ENCODE assay signal across 37 cellular contexts in genomic region chr18:61718944-61719343, GRCh38.
"Had no signal": no experiment of that assay in that cellular context is flagged by ENCODE, and none has a peak within 500 bp of the region (broad histone marks: within the 10 kb centered on the region; RNA-seq: fewer than 3 reads in every experiment).

No MANE protein-coding gene starts in this region.

- H3K4me3 Mint-ChIP-seq: activated CD4-positive, alpha-beta memory T cell treated with anti-CD3 and anti-CD28 coated beads, Interleukin-2, amount 10 ng/mL, durations not matched to agents 7 days and 5 days; activated CD4-positive, alpha-beta T cell treated with anti-CD3 and anti-CD28 coated beads for 36 hours; activated CD4-positive, alpha-beta T cell treated with anti-CD3 and anti-CD28 coated beads, Interleukin-2, amount 10 ng/mL, durations not matched to agents 24 days and 14 days; activated CD8-positive, alpha-beta memory T cell treated with anti-CD3 and anti-CD28 coated beads, Interleukin-2, amount 10 ng/mL, durations not matched to agents 7 days and 5 days; activated CD8-positive, alpha-beta T cell treated with anti-CD3 and anti-CD28 coated beads, Interleukin-2, amount 10 ng/mL, durations not matched to agents 7 days and 5 days; activated naive CD4-positive, alpha-beta T cell treated with anti-CD3 and anti-CD28 coated beads, Interleukin-2, amount 10 ng/mL, durations not matched to agents 7 days and 5 days; activated naive CD4-positive, alpha-beta T cell treated with anti-CD3 and anti-CD28 coated beads, Interleukin-2, amount 50 U/mL, for 24 hours; activated naive CD8-positive, alpha-beta T cell; activated naive CD8-positive, alpha-beta T cell treated with anti-CD3 and anti-CD28 coated beads, Interleukin-2, amount 10 ng/mL, durations not matched to agents 7 days and 5 days; activated naive CD8-positive, alpha-beta T cell treated with anti-CD3 and anti-CD28 coated beads, Interleukin-2, amount 50 U/mL, for 24 hours; activated T-cell treated with anti-CD3 and anti-CD28 coated beads, Interleukin-2, amount 50 U/mL, for 24 hours; brain; central memory CD8-positive, alpha-beta T cell; T-helper 1 cell treated with Interleukin-12 subunit alpha and Interleukin-12 subunit beta and Interleukin-4 antibody, amounts not matched to agents 30 μg/mL and 1 μg/mL, for 36 hours; T-helper 2 cell treated with Interferon-gamma antibody and Interleukin-4, amounts not matched to agents 5 μg/mL and 100 μg/mL, for 36 hours had no signal

- ATAC-seq: activated CD4-positive, alpha-beta T cell treated with anti-CD3 and anti-CD28 coated beads for 36 hours; activated CD4-positive, CD25-positive, alpha-beta regulatory T cell treated with anti-CD3 and anti-CD28 coated beads, Interleukin-2, amount 50 U/mL, for 24 hours; activated CD8-positive, alpha-beta memory T cell treated with anti-CD3 and anti-CD28 coated beads, Interleukin-2, amount 10 ng/mL, durations not matched to agents 7 days and 5 days; activated CD8-positive, alpha-beta T cell treated with anti-CD3 and anti-CD28 coated beads, Interleukin-2, amount 10 ng/mL, durations not matched to agents 7 days and 5 days; activated naive CD8-positive, alpha-beta T cell treated with anti-CD3 and anti-CD28 coated beads, Interleukin-2, amount 50 U/mL, for 24 hours had no signal

- H3K9me3 ChIP-seq: ascending aorta had no signal

- H3K27me3 ChIP-seq: ascending aorta, cardiac muscle cell had no signal

- H3K27me3 Mint-ChIP-seq: activated CD4-positive, alpha-beta memory T cell treated with anti-CD3 and anti-CD28 coated beads, Interleukin-2, amount 10 ng/mL, durations not matched to agents 7 days and 5 days; activated CD4-positive, alpha-beta T cell treated with anti-CD3 and anti-CD28 coated beads, Interleukin-2, amount 10 ng/mL, durations not matched to agents 24 days and 14 days; activated CD8-positive, alpha-beta memory T cell treated with anti-CD3 and anti-CD28 coated beads, Interleukin-2, amount 10 ng/mL, durations not matched to agents 7 days and 5 days; activated naive CD4-positive, alpha-beta T cell treated with anti-CD3 and anti-CD28 coated beads, Interleukin-2, amount 10 ng/mL, durations not matched to agents 7 days and 5 days; central memory CD8-positive, alpha-beta T cell had no signal

- H3K4me3 ChIP-seq: ascending aorta, cardiac muscle cell had no signal

- H3K4me1 ChIP-seq: ascending aorta had no signal

- H3K9me3 Mint-ChIP-seq: activated CD4-positive, alpha-beta memory T cell treated with anti-CD3 and anti-CD28 coated beads, Interleukin-2, amount 10 ng/mL, durations not matched to agents 7 days and 5 days; activated CD4-positive, alpha-beta T cell treated with anti-CD3 and anti-CD28 coated beads, Interleukin-2, amount 10 ng/mL, durations not matched to agents 24 days and 14 days; activated naive CD4-positive, alpha-beta T cell treated with anti-CD3 and anti-CD28 coated beads, Interleukin-2, amount 10 ng/mL, durations not matched to agents 7 days and 5 days; activated naive CD4-positive, alpha-beta T cell treated with anti-CD3 and anti-CD28 coated beads, Interleukin-2, amount 50 U/mL, for 24 hours; activated naive CD8-positive, alpha-beta T cell treated with anti-CD3 and anti-CD28 coated beads, Interleukin-2, amount 50 U/mL, for 24 hours; activated T-cell treated with anti-CD3 and anti-CD28 coated beads, Interleukin-2, amount 50 U/mL, for 24 hours; activated T-helper 2 cell treated with anti-CD3 and anti-CD28 coated beads, Interferon-gamma antibody, Interleukin-2, Interleukin-4, amounts not matched to agents 10 μg/mL and 5 μg/mL and 100 μg/mL, durations not matched to agents 14 hours and 24 hours and 36 hours; T-helper 1 cell treated with Interleukin-12 subunit alpha and Interleukin-12 subunit beta and Interleukin-4 antibody, amounts not matched to agents 30 μg/mL and 1 μg/mL, for 36 hours; T-helper 2 cell treated with Interferon-gamma antibody and Interleukin-4, amounts not matched to agents 5 μg/mL and 100 μg/mL, for 36 hours had no signal

- H3K27ac Mint-ChIP-seq: activated CD4-positive, alpha-beta memory T cell treated with anti-CD3 and anti-CD28 coated beads, Interleukin-2, amount 10 ng/mL, durations not matched to agents 7 days and 5 days; activated CD4-positive, alpha-beta T cell treated with anti-CD3 and anti-CD28 coated beads for 36 hours; activated CD4-positive, alpha-beta T cell treated with anti-CD3 and anti-CD28 coated beads, Interleukin-2, amount 10 ng/mL, durations not matched to agents 24 days and 14 days; activated CD8-positive, alpha-beta memory T cell treated with anti-CD3 and anti-CD28 coated beads, Interleukin-2, amount 10 ng/mL, durations not matched to agents 7 days and 5 days; activated CD8-positive, alpha-beta T cell treated with anti-CD3 and anti-CD28 coated beads, Interleukin-2, amount 10 ng/mL, durations not matched to agents 7 days and 5 days; activated naive CD4-positive, alpha-beta T cell treated with anti-CD3 and anti-CD28 coated beads, Interleukin-2, amount 10 ng/mL, durations not matched to agents 7 days and 5 days; activated naive CD4-positive, alpha-beta T cell treated with anti-CD3 and anti-CD28 coated beads, Interleukin-2, amount 50 U/mL, for 24 hours; activated naive CD8-positive, alpha-beta T cell; activated naive CD8-positive, alpha-beta T cell treated with anti-CD3 and anti-CD28 coated beads, Interleukin-2, amount 10 ng/mL, durations not matched to agents 7 days and 5 days; activated naive CD8-positive, alpha-beta T cell treated with anti-CD3 and anti-CD28 coated beads, Interleukin-2, amount 50 U/mL, for 24 hours; activated T-cell treated with anti-CD3 and anti-CD28 coated beads, Interleukin-2, amount 50 U/mL, for 24 hours; activated T-helper 2 cell treated with anti-CD3 and anti-CD28 coated beads, Interferon-gamma antibody, Interleukin-2, Interleukin-4, amounts not matched to agents 10 μg/mL and 5 μg/mL and 100 μg/mL, durations not matched to agents 14 hours and 24 hours and 36 hours; brain; T-helper 1 cell treated with Interleukin-12 subunit alpha and Interleukin-12 subunit beta and Interleukin-4 antibody, amounts not matched to agents 30 μg/mL and 1 μg/mL, for 36 hours; T-helper 2 cell treated with Interferon-gamma antibody and Interleukin-4, amounts not matched to agents 5 μg/mL and 100 μg/mL, for 36 hours had no signal

- H3K27ac ChIP-seq: ascending aorta, cardiac muscle cell, VCaP had no signal

- H3K4me1 Mint-ChIP-seq: activated CD4-positive, alpha-beta memory T cell treated with anti-CD3 and anti-CD28 coated beads, Interleukin-2, amount 10 ng/mL, durations not matched to agents 7 days and 5 days; activated CD4-positive, alpha-beta T cell treated with anti-CD3 and anti-CD28 coated beads for 36 hours; activated CD4-positive, alpha-beta T cell treated with anti-CD3 and anti-CD28 coated beads, Interleukin-2, amount 10 ng/mL, durations not matched to agents 24 days and 14 days; activated CD8-positive, alpha-beta memory T cell treated with anti-CD3 and anti-CD28 coated beads, Interleukin-2, amount 10 ng/mL, durations not matched to agents 7 days and 5 days; activated naive CD4-positive, alpha-beta T cell treated with anti-CD3 and anti-CD28 coated beads, Interleukin-2, amount 10 ng/mL, durations not matched to agents 7 days and 5 days; activated naive CD4-positive, alpha-beta T cell treated with anti-CD3 and anti-CD28 coated beads, Interleukin-2, amount 50 U/mL, for 24 hours; activated naive CD8-positive, alpha-beta T cell treated with anti-CD3 and anti-CD28 coated beads, Interleukin-2, amount 10 ng/mL, durations not matched to agents 7 days and 5 days; activated naive CD8-positive, alpha-beta T cell treated with anti-CD3 and anti-CD28 coated beads, Interleukin-2, amount 50 U/mL, for 24 hours; brain; central memory CD8-positive, alpha-beta T cell had no signal

- DNase-seq: activated CD4-positive, alpha-beta memory T cell treated with anti-CD3 and anti-CD28 coated beads, Interleukin-2, amount 10 ng/mL, durations not matched to agents 7 days and 5 days; activated CD4-positive, alpha-beta T cell treated with anti-CD3 and anti-CD28 coated beads for 1 hour; activated CD4-positive, alpha-beta T cell treated with anti-CD3 and anti-CD28 coated beads for 36 hours; activated CD4-positive, alpha-beta T cell treated with anti-CD3 and anti-CD28 coated beads, Interleukin-2, amount 10 ng/mL, durations not matched to agents 24 days and 14 days; activated CD4-positive, alpha-beta T cell treated with anti-CD3 and anti-CD28 coated beads, Interleukin-2, amount 50 U/mL, for 1 hour; activated CD4-positive, alpha-beta T cell treated with anti-CD3 and anti-CD28 coated beads, Interleukin-2, amount 50 U/mL, for 4 hours; activated CD4-positive, CD25-positive, alpha-beta regulatory T cell; activated CD8-positive, alpha-beta memory T cell treated with anti-CD3 and anti-CD28 coated beads for 24 hours; activated CD8-positive, alpha-beta memory T cell treated with anti-CD3 and anti-CD28 coated beads, Interleukin-2, amount 10 ng/mL, durations not matched to agents 7 days and 5 days; activated CD8-positive, alpha-beta memory T cell treated with anti-CD3 and anti-CD28 coated beads, Interleukin-2, amount 50 U/mL, for 48 hours; activated CD8-positive, alpha-beta T cell treated with anti-CD3 and anti-CD28 coated beads, Interleukin-2, amount 10 ng/mL, durations not matched to agents 7 days and 5 days; activated effector memory CD4-positive, alpha-beta T cell treated with Interleukin-2 at 50 U/mL for 16 hours; activated gamma-delta T cell; activated naive CD4-positive, alpha-beta T cell treated with anti-CD3 and anti-CD28 coated beads, Interleukin-2, amount 10 ng/mL, durations not matched to agents 7 days and 5 days; activated naive CD4-positive, alpha-beta T cell treated with Interleukin-2 at 50 U/mL for 16 hours; activated naive CD8-positive, alpha-beta T cell treated with anti-CD3 and anti-CD28 coated beads, Interleukin-2, amount 10 ng/mL, durations not matched to agents 7 days and 5 days; activated naive CD8-positive, alpha-beta T cell treated with anti-CD3 and anti-CD28 coated beads, Interleukin-2, amount 50 U/mL, for 24 hours; activated T-cell treated with anti-CD3 and anti-CD28 coated beads, Interleukin-2, amount 50 U/mL, for 24 hours; activated T-cell treated with anti-CD3 and anti-CD28 coated beads, Interleukin-2, amount 50 U/mL, for 48 hours; amygdala; anterior cingulate cortex; caudate nucleus; cerebellar nuclear complex; T-helper 1 cell; T-helper 2 cell; T-helper 9 cell had no signal

- H3K36me3 Mint-ChIP-seq: activated CD8-positive, alpha-beta memory T cell treated with anti-CD3 and anti-CD28 coated beads, Interleukin-2, amount 10 ng/mL, durations not matched to agents 7 days and 5 days; activated naive CD4-positive, alpha-beta T cell treated with anti-CD3 and anti-CD28 coated beads, Interleukin-2, amount 10 ng/mL, durations not matched to agents 7 days and 5 days; activated naive CD4-positive, alpha-beta T cell treated with anti-CD3 and anti-CD28 coated beads, Interleukin-2, amount 50 U/mL, for 24 hours; activated naive CD8-positive, alpha-beta T cell; activated naive CD8-positive, alpha-beta T cell treated with anti-CD3 and anti-CD28 coated beads, Interleukin-2, amount 10 ng/mL, durations not matched to agents 7 days and 5 days; brain had no signal

- H3K36me3 ChIP-seq: ascending aorta, cardiac muscle cell had no signal
